12 cellular contexts compared by ENCODE assay signal in genomic region chr14:81450976-81451375, GRCh38. TPM values are rescaled to one million over a fixed set of nuclear protein-coding genes. Genes with fewer than 3 reads are reported as not detected.
DNase-seq lines count a peak whose midpoint lies in the region; ATAC-seq and TF ChIP-seq lines count a peak whose summit lies in the region.
"Had no signal": no experiment of that assay in that cellular context is flagged by ENCODE, and none has a peak within 500 bp of the region (broad histone marks: within the 10 kb centered on the region; RNA-seq: fewer than 3 reads in every experiment).

No MANE protein-coding gene starts in this region.

- peaks cover 0 to 8% (median 0%) of the 10 kb centered on the region in 11 experiments; a peak in 1 of 22 replicates for H3K9me3 ChIP-seq in BLaER1 treated with 17β-estradiol and CSF1 and Interleukin-3, amounts not matched to agents 10 nM and 100 nM (replicated peaks in 1 of 11)
- no peaks in the 10 kb centered on the region for H3K9me3 ChIP-seq in HEK293 (ENCODE audit: control insufficient read depth, insufficient read depth, low read depth, low read length)
- H3K9me3 ChIP-seq in skeletal muscle tissue (ENCODE audit: control insufficient read depth in 3 of 3, low read length in 3 of 3): no peaks in the 10 kb centered on the region
- H3K9me3 ChIP-seq: A549, BE2C had no signal

- peak overlapping the region; percentile 95 for H3K27ac Mint-ChIP-seq in glutamatergic neuron (ENCODE audit: unreplicated experiment)
- H3K27ac Mint-ChIP-seq: IgD-negative memory B cell had no signal

- CTCF ChIA-PET in HEK293 (lab: Yijun Ruan, JAX): interaction anchor here (0.6 to 9.3 kb wide), 4 partner anchors 9 to 182 kb away, joined by 3 to 169 read pairs (median 4); no protein-coding TSS in a partner anchor

- H3K36me3 ChIP-seq in BLaER1 treated with 17β-estradiol and CSF1 and Interleukin-3, amounts not matched to agents 10 nM and 100 nM: no peaks in the 10 kb centered on the region
- H3K36me3 ChIP-seq in HEK293 (ENCODE audit: control insufficient read depth in 2 of 2, insufficient read depth in 1 of 2, low read length in 2 of 2) (no peaks in the 10 kb centered on the region), skeletal muscle tissue (ENCODE audit: control insufficient read depth in 3 of 3, insufficient read depth in 3 of 3, low read length in 3 of 3) (no peaks in the 10 kb centered on the region)
- H3K36me3 ChIP-seq: BE2C had no signal

- H3K36me3 Mint-ChIP-seq in glutamatergic neuron (ENCODE audit: unreplicated experiment): no peaks in the 10 kb centered on the region

- H3K27me3 Mint-ChIP-seq in glutamatergic neuron (ENCODE audit: unreplicated experiment): peaks cover 8% of the 10 kb centered on the region

- DNase-seq in glutamatergic neuron: no peak
- DNase-seq: BE2C, GF-D8, HCEC 1CT had no signal

- H3K4me2 ChIP-seq in BLaER1 treated with 17β-estradiol and CSF1 and Interleukin-3, amounts not matched to agents 10 nM and 100 nM: peak overlapping the region in 6 of 11 experiments; percentile 64 to 83 (median 76); a peak in 8 of 22 replicates
- H3K4me2 ChIP-seq: A549 had no signal

- TF ChIP-seq CTCF in HEK293 (tag by site-specific recombination; IDR thresholded peaks at IDR 0.05) (no peak), glutamatergic neuron (IDR thresholded peaks at IDR 0.05; ENCODE audit: partially characterized antibody, unreplicated experiment) (no peak)

- H3K27me3 ChIP-seq in BLaER1 treated with 17β-estradiol and CSF1 and Interleukin-3, amounts not matched to agents 10 nM and 100 nM: peaks cover 0 to 63% (median 0%) of the 10 kb centered on the region in 11 experiments; a peak in 6 of 22 replicates
- no peaks in the 10 kb centered on the region for H3K27me3 ChIP-seq in skeletal muscle tissue (ENCODE audit: control insufficient read depth in 3 of 3, insufficient read depth in 3 of 3, low read length in 3 of 3)
- H3K27me3 ChIP-seq: BE2C had no signal

- ATAC-seq in HG02571 (IDR thresholded peaks at IDR 0.05; ENCODE audit: unreplicated experiment): no peak
- no peak for ATAC-seq in GM21619 (IDR thresholded peaks at IDR 0.05; ENCODE audit: unreplicated experiment)
- ATAC-seq in HG02870 (IDR thresholded peaks at IDR 0.05; ENCODE audit: unreplicated experiment): no peak
- ATAC-seq: A549 had no signal

- no peak overlapping the region for H3K27ac ChIP-seq in BLaER1 treated with 17β-estradiol and CSF1 and Interleukin-3, amounts not matched to agents 10 nM and 100 nM
- no peak overlapping the region for H3K27ac ChIP-seq in HEK293 (ENCODE audit: extremely low read depth, low read depth, low read length)
- peak overlapping the region; percentile 78 for H3K27ac ChIP-seq in skeletal muscle tissue (ENCODE audit: low read depth, low read length)
- H3K27ac ChIP-seq: A549 had no signal

- peaks cover 16% of the 10 kb centered on the region for H3K9me3 Mint-ChIP-seq in glutamatergic neuron (ENCODE audit: unreplicated experiment)

- H3K4me3 ChIP-seq in BLaER1 treated with 17β-estradiol and CSF1 and Interleukin-3, amounts not matched to agents 10 nM and 100 nM: no peak overlapping the region
- H3K4me3 ChIP-seq in HEK293 (ENCODE audit: low read depth, low read length): no peak overlapping the region
- H3K4me3 ChIP-seq in skeletal muscle tissue (ENCODE audit: low read length in 3 of 3): no peak overlapping the region
- H3K4me3 ChIP-seq: A549 had no signal

- POLR2A ChIA-PET in HEK293 (lab: Yijun Ruan, JAX): no interaction called here

- H3K4me3 Mint-ChIP-seq in glutamatergic neuron (ENCODE audit: unreplicated experiment): peak overlapping the region; percentile 78
- H3K4me3 Mint-ChIP-seq: IgD-negative memory B cell had no signal

- no peak overlapping the region for H3K9ac ChIP-seq in BLaER1 treated with 17β-estradiol and CSF1 and Interleukin-3, amounts not matched to agents 10 nM and 100 nM
- H3K9ac ChIP-seq in skeletal muscle tissue (ENCODE audit: low read depth in 1 of 3, low read length in 3 of 3): no peak overlapping the region

- H4K20me1 ChIP-seq in BLaER1 treated with 17β-estradiol and CSF1 and Interleukin-3, amounts not matched to agents 10 nM and 100 nM: no peaks in the 10 kb centered on the region

- peaks cover 58% of the 10 kb centered on the region for H3K4me1 Mint-ChIP-seq in glutamatergic neuron (ENCODE audit: low read depth, unreplicated experiment)

- peaks cover 26 to 59% (median 41%) of the 10 kb centered on the region in 10 experiments for H3K4me1 ChIP-seq in BLaER1 treated with 17β-estradiol and CSF1 and Interleukin-3, amounts not matched to agents 10 nM and 100 nM
- H3K4me1 ChIP-seq in HEK293 (ENCODE audit: control insufficient read depth, insufficient read depth, low read length): peaks cover 3% of the 10 kb centered on the region; the same call in 1 of the 2 replicates
- peaks cover 47% of the 10 kb centered on the region in 3 donors for H3K4me1 ChIP-seq in skeletal muscle tissue (ENCODE audit: control insufficient read depth in 3 of 3, insufficient read depth in 3 of 3, low read length in 3 of 3)
- H3K4me1 ChIP-seq: A549 had no signal

TF ChIP-seq in HEK293, 187 proteins besides CTCF, POLR2A, EP300 and RAD21:
- TF ChIP-seq ZNF488 (tag by site-specific recombination; IDR thresholded peaks at IDR 0.05): no peak
- TF ChIP-seq ZNF121 (tag by site-specific recombination; IDR thresholded peaks at IDR 0.05): 0 out of 2 replicates have a peak, but pooled peaks have one; percentile 63
- TF ChIP-seq, protein P1, sequence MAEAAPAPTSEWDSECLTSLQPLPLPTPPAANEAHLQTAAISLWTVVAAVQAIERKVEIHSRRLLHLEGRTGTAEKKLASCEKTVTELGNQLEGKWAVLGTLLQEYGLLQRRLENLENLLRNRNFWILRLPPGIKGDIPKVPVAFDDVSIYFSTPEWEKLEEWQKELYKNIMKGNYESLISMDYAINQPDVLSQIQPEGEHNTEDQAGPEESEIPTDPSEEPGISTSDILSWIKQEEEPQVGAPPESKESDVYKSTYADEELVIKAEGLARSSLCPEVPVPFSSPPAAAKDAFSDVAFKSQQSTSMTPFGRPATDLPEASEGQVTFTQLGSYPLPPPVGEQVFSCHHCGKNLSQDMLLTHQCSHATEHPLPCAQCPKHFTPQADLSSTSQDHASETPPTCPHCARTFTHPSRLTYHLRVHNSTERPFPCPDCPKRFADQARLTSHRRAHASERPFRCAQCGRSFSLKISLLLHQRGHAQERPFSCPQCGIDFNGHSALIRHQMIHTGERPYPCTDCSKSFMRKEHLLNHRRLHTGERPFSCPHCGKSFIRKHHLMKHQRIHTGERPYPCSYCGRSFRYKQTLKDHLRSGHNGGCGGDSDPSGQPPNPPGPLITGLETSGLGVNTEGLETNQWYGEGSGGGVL (tag by site-specific recombination; IDR thresholded peaks at IDR 0.05): no peak

RNA-seq across cellular contexts. Expression of gene STON2, which starts 50.9 kb away (rescaled TPM):
- total RNA-seq in glutamatergic neuron (ENCODE audit: unreplicated experiment): 278 TPM
- 30.8 TPM for total RNA-seq in skeletal muscle tissue
